ENCODE assay signal across 19 cellular contexts in genomic region chr17:82114447-82114846, GRCh38.
"Had no signal": no experiment of that assay in that cellular context is flagged by ENCODE, and none has a peak within 500 bp of the region (broad histone marks: within the 10 kb centered on the region; RNA-seq: fewer than 3 reads in every experiment).

No MANE protein-coding gene starts in this region.

- H3K9me3 ChIP-seq: gastrocnemius medialis, heart right ventricle, neutrophil, right atrium auricular region, stomach, thoracic aorta, transverse colon had no signal

- H3K4me3 ChIP-seq: dorsolateral prefrontal cortex, gastrocnemius medialis, heart right ventricle, right atrium auricular region, stomach, thoracic aorta, transverse colon had no signal

- H3K27ac ChIP-seq: dorsolateral prefrontal cortex, gastrocnemius medialis, heart right ventricle, neutrophil, right atrium auricular region, thoracic aorta, transverse colon had no signal

- ATAC-seq: esophagus mucosa, gastrocnemius medialis, heart right ventricle had no signal

- FAIRE-seq: endometrium, islet of Langerhans, small intestine had no signal

- H3K27me3 ChIP-seq: dorsolateral prefrontal cortex, gastrocnemius medialis, heart right ventricle, neutrophil, right atrium auricular region, stomach, transverse colon had no signal

- H3K4me1 ChIP-seq: gastrocnemius medialis, heart right ventricle, right atrium auricular region, transverse colon had no signal

- H3K36me3 ChIP-seq: right atrium auricular region, thoracic aorta, transverse colon had no signal

- DNase-seq: cortex of kidney; dorsolateral prefrontal cortex; effector memory CD4-positive, alpha-beta T cell; gastrocnemius medialis; heart right ventricle; hypothalamus; kidney glomerular epithelial cell; small intestine; stimulated activated CD4-positive, alpha-beta T cell treated with anti-CD3 and anti-CD28 coated beads, Interleukin-12 subunit alpha, Interleukin-12 subunit beta, amount 100 ng/mL, for 4 hours; stimulated activated naive CD4-positive, alpha-beta T cell; stomach; substantia nigra; transverse colon had no signal
